In genomic region chr7:144519900-144520299, GRCh38 we compare ENCODE assay signal across 23 cellular contexts.
A peak's percentile ranks its signal among the peaks of the same experiment; 100 is the strongest.
DNase-seq lines count a peak whose midpoint lies in the region; ATAC-seq, FAIRE-seq and TF ChIP-seq lines count a peak whose summit lies in the region.
"Had no signal": no experiment of that assay in that cellular context is flagged by ENCODE, and none has a peak within 500 bp of the region (broad histone marks: within the 10 kb centered on the region; RNA-seq: fewer than 3 reads in every experiment).

No MANE protein-coding gene starts in this region.

- H3K4me3 ChIP-seq in endothelial cell of umbilical vein (replicated peaks in 1 of 3; ENCODE audit: insufficient read depth in 1 of 3, low read depth in 1 of 3, low read length in 3 of 3): no peak overlapping the region

- no peak overlapping the region for H3K4me2 ChIP-seq in endothelial cell of umbilical vein (ENCODE audit: insufficient read depth, low read length)

- no peaks in the 10 kb centered on the region for H4K20me1 ChIP-seq in endothelial cell of umbilical vein (replicated peaks; ENCODE audit: control insufficient read depth, extremely low read depth, insufficient read depth, low read length)

- H3K9me3 Mint-ChIP-seq in activated T-cell treated with anti-CD3 and anti-CD28 coated beads, Interleukin-2, amount 50 U/mL, for 72 hours: no peaks in the 10 kb centered on the region
- H3K9me3 Mint-ChIP-seq: CD8-positive, alpha-beta T cell had no signal

- no peak for TF ChIP-seq CTCF in endothelial cell of umbilical vein (IDR thresholded peaks at IDR 0.05; ENCODE audit: extremely low read depth in 1 of 2, insufficient read depth in 1 of 2, low read depth in 1 of 2, low read length in 2 of 2)

- H3K9ac ChIP-seq in endothelial cell of umbilical vein (replicated peaks; ENCODE audit: extremely low read depth, insufficient read depth, low read length): no peak overlapping the region

- no peak overlapping the region for H3K27ac ChIP-seq in endothelial cell of umbilical vein (ENCODE audit: insufficient read depth, low read depth, low read length)

- no peak overlapping the region for H3K4me3 Mint-ChIP-seq in activated T-cell treated with anti-CD3 and anti-CD28 coated beads, Interleukin-2, amount 50 U/mL, for 72 hours
- H3K4me3 Mint-ChIP-seq: CD8-positive, alpha-beta T cell had no signal

- POLR2A ChIA-PET in endothelial cell of umbilical vein (lab: Charles Lee): no interaction called here

- no peaks in the 10 kb centered on the region for H3K27me3 ChIP-seq in endothelial cell of umbilical vein (ENCODE audit: control insufficient read depth in 2 of 2, insufficient read depth in 2 of 2, low read length in 2 of 2)

- H3K36me3 ChIP-seq in endothelial cell of umbilical vein (ENCODE audit: control insufficient read depth in 2 of 2, extremely low read depth in 1 of 2, insufficient read depth in 2 of 2, low read length in 2 of 2): no peaks in the 10 kb centered on the region

- H3K27ac Mint-ChIP-seq in activated T-cell treated with anti-CD3 and anti-CD28 coated beads, Interleukin-2, amount 50 U/mL, for 72 hours: peak overlapping the region; percentile 59
- H3K27ac Mint-ChIP-seq: CD8-positive, alpha-beta T cell had no signal

- no peaks in the 10 kb centered on the region for H3K9me1 ChIP-seq in endothelial cell of umbilical vein (replicated peaks; ENCODE audit: control insufficient read depth, extremely low read depth, insufficient read depth, low read length)

- no peak for TF ChIP-seq POLR2A in endothelial cell of umbilical vein (IDR thresholded peaks at IDR 0.05; ENCODE audit: low read depth, low read length)

- CTCF ChIA-PET in endothelial cell of umbilical vein (lab: Charles Lee): interaction anchor here (0.8 kb wide), 1 partner anchor 12 kb away, joined by 3 read pairs; no protein-coding TSS in a partner anchor

- no peaks in the 10 kb centered on the region for H3K4me1 ChIP-seq in endothelial cell of umbilical vein (ENCODE audit: control insufficient read depth, extremely low read depth, insufficient read depth, low read length)

- H3K79me2 ChIP-seq in endothelial cell of umbilical vein (ENCODE audit: control insufficient read depth, insufficient read depth, low read length): no peaks in the 10 kb centered on the region

- FAIRE-seq in endothelial cell of umbilical vein (lab: Jason Lieb, UNC): no peak
- FAIRE-seq: HTR-8/SVneo had no signal

- H2AFZ ChIP-seq in endothelial cell of umbilical vein (ENCODE audit: low read depth, low read length): no peak overlapping the region

- BruUV-seq in endothelial cell of umbilical vein (replicated peaks; lab: Mats Ljungman, UMichigan): no TSS peak

- dilution Hi-C loops in endothelial cell of umbilical vein (cut with MboI; ENCODE audit: extremely low pct_ligation_motif_present, low sequenced_read_pairs): no loop called here

- H3K27me3 Mint-ChIP-seq in activated T-cell treated with anti-CD3 and anti-CD28 coated beads, Interleukin-2, amount 50 U/mL, for 72 hours (ENCODE audit: low read depth): no peaks in the 10 kb centered on the region

- H3K9me3 ChIP-seq in endothelial cell of umbilical vein (replicated peaks; ENCODE audit: control insufficient read depth, insufficient read depth, low read length): no peaks in the 10 kb centered on the region

- no peaks in the 10 kb centered on the region for H3K36me3 Mint-ChIP-seq in activated T-cell treated with anti-CD3 and anti-CD28 coated beads, Interleukin-2, amount 50 U/mL, for 72 hours (ENCODE audit: insufficient read depth in 2 of 2)

- H3K4me1 Mint-ChIP-seq in activated T-cell treated with anti-CD3 and anti-CD28 coated beads, Interleukin-2, amount 50 U/mL, for 72 hours (ENCODE audit: low read depth): peaks cover 5% of the 10 kb centered on the region

- ATAC-seq in activated T-cell treated with anti-CD3 and anti-CD28 coated beads, Interleukin-2, amount 50 U/mL, for 72 hours (replicated peaks in 1 of 2): no peak
- no peak for ATAC-seq in GM19351 (IDR thresholded peaks at IDR 0.05; ENCODE audit: unreplicated experiment)
- ATAC-seq in GM21786 (IDR thresholded peaks at IDR 0.05; ENCODE audit: unreplicated experiment): no peak
- no peak for ATAC-seq in GM21576 (IDR thresholded peaks at IDR 0.05; ENCODE audit: unreplicated experiment)
- ATAC-seq: CD8-positive, alpha-beta T cell had no signal

- no peak for DNase-seq in activated T-cell treated with anti-CD3 and anti-CD28 coated beads, Interleukin-2, amount 50 U/mL, for 72 hours
- DNase-seq in activated T-cell treated with anti-CD3 and anti-CD28 coated beads, Interleukin-2, amount 50 U/mL, for 1 hour: no peak
- DNase-seq in endothelial cell of umbilical vein (ENCODE audit: low read depth, low spot score) (peak; percentile 7), occipital lobe (lab: John Stamatoyannopoulos, UW) (peak; percentile 52), T-helper 2 cell (no peak)
- DNase-seq: 8988T; Calu3; CD8-positive, alpha-beta T cell; GDM1; KG1; NCI-H1105; NCI-H146; NCI-H2029 treated with DMSO at 0.1 percent for 48 hours; NCI-H2171; NCI-H345; NCI-H524; NCI-H774; OCI-M1; Right ventricle myocardium superior had no signal

- intact Hi-C loops in endothelial cell of umbilical vein (cut with micrococcal nuclease): loop anchor here (10.0 kb wide), 2 partner anchors 215 to 325 kb away; no protein-coding TSS in a partner anchor

TF ChIP-seq in endothelial cell of umbilical vein, 7 proteins besides CTCF, POLR2A, EP300 and RAD21:
- TF ChIP-seq MYC (IDR thresholded peaks at IDR 0.05; ENCODE audit: low read depth, low read length) (no peak), EZH2 (IDR thresholded peaks at IDR 0.05; ENCODE audit: borderline replicate concordance, low read depth, low read length, severe bottlenecking) (no peak), FOS (IDR thresholded peaks at IDR 0.05; ENCODE audit: borderline replicate concordance, insufficient read depth, low read length) (no peak), JUN (IDR thresholded peaks at IDR 0.05; ENCODE audit: borderline replicate concordance, insufficient read depth, insufficient read length, low read depth) (no peak), POLR2AphosphoS5 (IDR thresholded peaks at IDR 0.05; ENCODE audit: insufficient read depth, low read depth, low read length) (no peak), MAX (IDR thresholded peaks at IDR 0.05; ENCODE audit: insufficient read depth, insufficient read length) (no peak), GATA2 (IDR thresholded peaks at IDR 0.05; ENCODE audit: insufficient read depth, insufficient read length, low read depth, low read length) (no peak)

Comparison
In these comparisons a context has a peak if more than half of its experiments do, and no peak if none do; other contexts are left out.
1. DNase-seq: peak in endothelial cell of umbilical vein (single experiment) and occipital lobe (single experiment); none in activated T-cell treated with anti-CD3 and anti-CD28 coated beads, Interleukin-2, amount 50 U/mL, for 72 hours (0 of 2), activated T-cell treated with anti-CD3 and anti-CD28 coated beads, Interleukin-2, amount 50 U/mL, for 1 hour (single experiment) and T-helper 2 cell (0 of 5).